ENCODE assay signal across 10 cellular contexts in genomic region chr14:66662374-66662773, GRCh38.
A peak's percentile ranks its signal among the peaks of the same experiment; 100 is the strongest.
DNase-seq lines count a peak whose midpoint lies in the region; ATAC-seq and TF ChIP-seq lines count a peak whose summit lies in the region.
"Had no signal": no experiment of that assay in that cellular context is flagged by ENCODE, and none has a peak within 500 bp of the region (broad histone marks: within the 10 kb centered on the region; RNA-seq: fewer than 3 reads in every experiment).

No MANE protein-coding gene starts in this region.

- H3K4me3 ChIP-seq in PC-9 (no peak overlapping the region), gastrocnemius medialis (no peak overlapping the region)
- H3K4me3 ChIP-seq: SK-N-MC had no signal

- POLR2A ChIA-PET in PC-9 (lab: Charles Lee; ENCODE audit: unreplicated experiment): no interaction called here

- DNase-seq in NCI-H748 (lab: John Stamatoyannopoulos, UW; ENCODE audit: unreplicated experiment) (peak; percentile 11), NCI-H748 treated with DMSO at 0.1 percent for 48 hours (lab: John Stamatoyannopoulos, UW) (no peak), PC-9 (peak in 1 of 2 experiments; percentile 6), fibroblast of peridontal ligament (ENCODE audit: extremely low read depth) (peak; percentile 12), gastrocnemius medialis (no peak), NCI-H345 (lab: John Stamatoyannopoulos, UW) (no peak), NCI-H2227 treated with DMSO at 0.1 percent for 48 hours (lab: John Stamatoyannopoulos, UW) (no peak)
- DNase-seq in stimulated activated CD8-positive, alpha-beta memory T cell treated with anti-CD3 and anti-CD28 coated beads, Interleukin-4, amount 100 ng/mL, for 48 hours: no peak
- DNase-seq: AML-193 had no signal

- intact Hi-C loops in PC-9 (cut with micrococcal nuclease; ENCODE audit: unreplicated experiment) (no loop called here), gastrocnemius medialis (cut with DNase I; ENCODE audit: low total_unique reads) (loop anchor here (2.0 kb wide), 1 partner anchor 38 kb away; no protein-coding TSS in a partner anchor)

- H3K9me3 ChIP-seq in PC-9 (ENCODE audit: insufficient read depth, low read depth): peaks cover 5% of the 10 kb centered on the region; the same call in 1 of the 2 replicates
- peaks cover 0 to 7% (median 2%) of the 10 kb centered on the region in 3 donors for H3K9me3 ChIP-seq in gastrocnemius medialis

- CTCF ChIA-PET in PC-9 (lab: Charles Lee): no interaction called here

- H2AFZ ChIP-seq in PC-9: no peak overlapping the region

- TF ChIP-seq CTCF in PC-9 (conservative IDR thresholded peaks at IDR 0.05) (peak; percentile 50), gastrocnemius medialis (IDR thresholded peaks at IDR 0.05 in 4 of 5, conservative IDR thresholded peaks at IDR 0.05 in 1 of 5) (peak in 3 of 5 experiments; percentile 13 to 34 (median 17))

- no peak overlapping the region for H3K4me2 ChIP-seq in PC-9

- in situ Hi-C loops in gastrocnemius medialis (cut with MboI; ENCODE audit: low sequenced_read_pairs in 4 of 4): no loop called here

- TF ChIP-seq POLR2A in gastrocnemius medialis (IDR thresholded peaks at IDR 0.05): no peak

- no peaks in the 10 kb centered on the region for H4K20me1 ChIP-seq in PC-9 (ENCODE audit: insufficient read depth)

- H3K27ac ChIP-seq in PC-9: no peak overlapping the region
- no peak overlapping the region for H3K27ac ChIP-seq in gastrocnemius medialis
- H3K27ac ChIP-seq: SK-N-MC had no signal

- no peaks in the 10 kb centered on the region for H3F3A ChIP-seq in PC-9 (ENCODE audit: insufficient read depth, low read depth)

- no peaks in the 10 kb centered on the region for H3K27me3 ChIP-seq in PC-9 (ENCODE audit: insufficient read depth, low read depth)
- H3K27me3 ChIP-seq in gastrocnemius medialis: no peaks in the 10 kb centered on the region

- H3K36me3 ChIP-seq in PC-9 (ENCODE audit: low read depth) (no peaks in the 10 kb centered on the region), gastrocnemius medialis (no peaks in the 10 kb centered on the region)

- BruUV-seq in PC-9 (replicated peaks; lab: Mats Ljungman, UMichigan): no TSS peak

- H3K4me1 ChIP-seq in PC-9 (replicated peaks; ENCODE audit: insufficient read depth) (no peaks in the 10 kb centered on the region), gastrocnemius medialis (no peaks in the 10 kb centered on the region)

- H3K9me2 ChIP-seq in PC-9 (ENCODE audit: insufficient read depth): no peaks in the 10 kb centered on the region

- H3K79me2 ChIP-seq in PC-9 (ENCODE audit: low read depth): no peaks in the 10 kb centered on the region

- ATAC-seq in gastrocnemius medialis: no peak

Comparison
In these comparisons a context has a peak if more than half of its experiments do, and no peak if none do; other contexts are left out.
1. DNase-seq: peak in NCI-H748 (single experiment) and fibroblast of peridontal ligament (single experiment); none in NCI-H748 treated with DMSO at 0.1 percent for 48 hours (single experiment), gastrocnemius medialis (0 of 2), stimulated activated CD8-positive, alpha-beta memory T cell treated with anti-CD3 and anti-CD28 coated beads, Interleukin-4, amount 100 ng/mL, for 48 hours (single experiment), NCI-H345 (single experiment) and NCI-H2227 treated with DMSO at 0.1 percent for 48 hours (single experiment).